Comparison of ENCODE assay signal across 11 cellular contexts in the genomic region with DNA sequence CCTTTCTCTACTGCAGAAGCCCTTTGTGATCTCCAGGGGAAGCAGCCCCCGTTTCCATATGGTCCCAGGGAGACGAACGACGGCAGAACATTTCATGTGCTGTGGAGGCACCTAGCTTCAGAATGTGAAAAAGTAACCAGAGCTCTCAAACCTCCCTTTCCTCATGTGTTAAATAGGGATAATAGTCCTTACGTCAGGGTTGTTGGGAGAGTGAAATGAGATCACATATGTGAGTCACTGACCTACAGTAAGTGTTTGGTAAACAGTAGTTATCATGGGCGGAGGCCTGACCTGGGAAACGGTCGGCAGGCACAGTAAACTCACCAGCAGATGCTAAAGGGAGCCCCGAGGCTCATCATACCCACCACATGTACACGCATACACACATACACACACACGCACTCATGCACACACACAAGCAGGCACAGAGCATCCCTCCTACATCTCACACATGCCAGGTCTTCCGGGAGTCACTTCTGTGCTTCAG.
DNase-seq lines count a peak whose midpoint lies in the region; ATAC-seq, FAIRE-seq and TF ChIP-seq lines count a peak whose summit lies in the region.
"Had no signal": no experiment of that assay in that cellular context is flagged by ENCODE, and none has a peak within 500 bp of the region (broad histone marks: within the 10 kb centered on the region; RNA-seq: fewer than 3 reads in every experiment).

No MANE protein-coding gene starts in this region.

- H3K36me3 ChIP-seq in muscle layer of duodenum (ENCODE audit: control insufficient read depth in 1 of 2, insufficient read depth in 2 of 2, low read length in 2 of 2), result no peaks in the 10 kb centered on the region
- H3K36me3 ChIP-seq in kidney (ENCODE audit: control insufficient read depth in 1 of 2, insufficient read depth in 2 of 2, low read length in 2 of 2), result no peaks in the 10 kb centered on the region

- H3K9me3 ChIP-seq in muscle layer of duodenum (ENCODE audit: control insufficient read depth in 1 of 2, low read length in 2 of 2) (no peaks in the 10 kb centered on the region), kidney (ENCODE audit: control insufficient read depth in 1 of 2, low read length in 2 of 2) (no peaks in the 10 kb centered on the region)

- H3K4me3 ChIP-seq in choroid plexus epithelial cell (ENCODE audit: low read depth, low read length) (no peak overlapping the region), muscle layer of duodenum (ENCODE audit: low read depth in 1 of 2, low read length in 2 of 2) (no peak overlapping the region), kidney (ENCODE audit: low read length in 2 of 2) (no peak overlapping the region)

- H3K27ac ChIP-seq in muscle layer of duodenum (ENCODE audit: low read length) (peak overlapping the region; percentile 48), kidney (ENCODE audit: low read depth in 2 of 2, low read length in 2 of 2) (no peak overlapping the region)

- no peak overlapping the region for H3K9ac ChIP-seq in kidney (ENCODE audit: low read length in 2 of 2)

- intact Hi-C loops in kidney (cut with DNase I), result no loop called here

- TF ChIP-seq CTCF in choroid plexus epithelial cell (conservative IDR thresholded peaks at IDR 0.05; ENCODE audit: low read depth, low read length), result no peak
- TF ChIP-seq CTCF in kidney (IDR thresholded peaks at IDR 0.05; ENCODE audit: borderline replicate concordance, extremely low read depth, insufficient read depth), result no peak

- no peak for TF ChIP-seq POLR2A in GM12891 (IDR thresholded peaks at IDR 0.05; ENCODE audit: low read depth, low read length)

- FAIRE-seq in GM12891 (lab: Jason Lieb, UNC), result no peak
- no peak for FAIRE-seq in kidney (lab: Jason Lieb, UNC)

- peaks cover 4 to 10% of the 10 kb centered on the region in 2 donors for H3K4me1 ChIP-seq in muscle layer of duodenum (ENCODE audit: control insufficient read depth in 1 of 2, insufficient read depth in 2 of 2, low read length in 2 of 2)
- peaks cover 3 to 6% of the 10 kb centered on the region in 2 donors for H3K4me1 ChIP-seq in kidney (ENCODE audit: control insufficient read depth in 1 of 2, insufficient read depth in 1 of 2, low read depth in 1 of 2, low read length in 2 of 2)

- ATAC-seq in HG03521 (IDR thresholded peaks at IDR 0.05; ENCODE audit: unreplicated experiment), result no peak
- ATAC-seq: activated CD8-positive, alpha-beta T cell treated with anti-CD3 and anti-CD28 coated beads for 36 hours had no signal

- no peaks in the 10 kb centered on the region for H3K27me3 ChIP-seq in muscle layer of duodenum (ENCODE audit: low read depth, low read length)

- peak; percentile 97 for DNase-seq in DMS53 (lab: John Stamatoyannopoulos, UW)
- peak; percentile 71 for DNase-seq in NCI-H1436 treated with DMSO at 0.1 percent for 48 hours (lab: John Stamatoyannopoulos, UW)
- DNase-seq in choroid plexus epithelial cell (ENCODE audit: low read depth), result peak; percentile 58
- no peak for DNase-seq in activated naive CD4-positive, alpha-beta T cell (lab: John Stamatoyannopoulos, UW)
- DNase-seq in GM12891 (ENCODE audit: insufficient read length, low spot score), result no peak
- DNase-seq in kidney, result no peak
- DNase-seq: activated CD8-positive, alpha-beta T cell treated with anti-CD3 and anti-CD28 coated beads for 36 hours; GDM1; NCI-H82 had no signal

TF ChIP-seq in GM12891, 5 proteins besides CTCF, POLR2A, EP300 and RAD21:
- TF ChIP-seq SPI1 (IDR thresholded peaks at IDR 0.05; ENCODE audit: low read depth, low read length) (no peak), POLR2AphosphoS5 (IDR thresholded peaks at IDR 0.05; ENCODE audit: low read depth, low read length) (no peak), TAF1 (IDR thresholded peaks at IDR 0.05; ENCODE audit: low read depth, low read length) (no peak), POU2F2 (IDR thresholded peaks at IDR 0.05; ENCODE audit: low read depth, low read length) (no peak), PAX5 (IDR thresholded peaks at IDR 0.05; ENCODE audit: insufficient read depth, low read length, severe bottlenecking) (no peak)

Comparison
In these comparisons a context has a peak if more than half of its experiments do, and no peak if none do; other contexts are left out.
1. DNase-seq: peak in DMS53 (single experiment), NCI-H1436 treated with DMSO at 0.1 percent for 48 hours (single experiment) and choroid plexus epithelial cell (single experiment); none in activated naive CD4-positive, alpha-beta T cell (0 of 4), GM12891 (single experiment) and kidney (single experiment).